ENCODE assay signal across 8 cellular contexts in the genomic region with DNA sequence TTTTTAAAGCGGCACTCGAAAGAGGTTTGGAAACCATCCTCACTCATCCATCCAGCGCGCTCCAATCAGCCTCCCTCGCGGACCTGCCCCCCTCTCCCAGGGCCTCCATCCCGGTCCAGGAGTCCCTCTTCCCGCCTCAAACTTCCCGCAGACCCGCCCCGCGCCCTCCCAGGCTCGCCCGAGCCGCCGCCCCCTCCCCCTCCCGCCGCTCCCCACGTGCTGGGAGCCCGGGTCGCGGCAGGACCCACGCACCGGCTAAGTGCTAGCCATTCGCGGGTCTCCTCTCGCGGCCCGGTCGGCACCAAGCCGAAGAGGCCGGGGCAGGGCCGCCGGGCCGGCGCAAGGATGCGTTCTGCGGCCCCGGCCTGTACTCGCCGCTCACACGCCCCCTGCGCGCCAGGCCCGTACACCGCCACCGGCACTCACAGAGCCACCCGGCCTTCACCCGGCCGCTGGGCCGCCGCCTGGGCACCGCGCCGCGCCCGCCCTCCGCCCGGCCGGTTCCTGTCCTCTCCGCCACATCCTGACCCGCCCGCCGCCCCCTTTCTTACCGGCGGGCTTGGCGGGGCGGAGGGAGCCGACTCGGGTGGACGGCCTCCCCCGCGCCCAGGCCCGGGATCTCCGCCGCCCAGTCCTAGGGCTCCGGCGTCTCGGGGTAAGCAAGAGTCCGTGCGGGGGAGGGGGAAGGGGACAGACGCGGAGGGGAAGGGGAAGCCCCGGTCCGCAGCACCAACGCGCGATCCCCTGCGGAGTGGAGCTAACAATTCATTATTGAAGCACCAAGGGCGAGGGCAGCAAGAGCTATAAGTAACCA. TPM values are rescaled to one million over a fixed set of nuclear protein-coding genes. Genes with fewer than 3 reads are reported as not detected.
DNase-seq lines count a peak whose midpoint lies in the region; ATAC-seq lines count a peak whose summit lies in the region.

No MANE protein-coding gene starts in this region.

- H3K27ac ChIP-seq in iPS-20b (ENCODE audit: low read length) (peak overlapping the region; percentile 87), skeletal muscle tissue (ENCODE audit: low read depth, low read length) (peak overlapping the region; percentile 100)

- in situ Hi-C loops in T47D (cut with HindIII; ENCODE audit: low pct_unique_long_range_greater_than_20kb, low sequenced_read_pairs) = no loop called here

- H3K9me3 ChIP-seq in iPS-20b (ENCODE audit: insufficient read depth, low read depth, low read length) (no peaks in the 10 kb centered on the region), skeletal muscle tissue (ENCODE audit: control insufficient read depth in 3 of 3, low read length in 3 of 3) (no peaks in the 10 kb centered on the region)

- H3K4me3 ChIP-seq in iPS-20b (ENCODE audit: low read length) = peak overlapping the region; percentile 85
- peak overlapping the region; percentile 52 to 86 (median 85) for H3K4me3 ChIP-seq in skeletal muscle tissue (ENCODE audit: low read length in 3 of 3)

- DNase-seq in Daoy (ENCODE audit: low read depth) (peak; percentile 74), HuH-7.5 (ENCODE audit: low spot score) (peak; percentile 47), T-helper 2 cell (peak in 3 of 5 experiments; percentile 14 to 33 (median 19)), T47D (ENCODE audit: low read depth in 1 of 2, low spot score in 1 of 2) (peak; percentile 41 to 60), cortex of kidney (lab: John Stamatoyannopoulos, UW) (no peak)

- peaks cover 30% of the 10 kb centered on the region for H3K36me3 ChIP-seq in iPS-20b (ENCODE audit: insufficient read depth, low read depth, low read length)
- peaks cover 3 to 11% (median 7%) of the 10 kb centered on the region in 3 donors for H3K36me3 ChIP-seq in skeletal muscle tissue (ENCODE audit: control insufficient read depth in 3 of 3, insufficient read depth in 3 of 3, low read length in 3 of 3)

- peak overlapping the region; percentile 85; the same call in 1 of the 2 replicates for H3K9ac ChIP-seq in iPS-20b (ENCODE audit: low read depth, low read length)
- peak overlapping the region; percentile 72 to 88 (median 85) for H3K9ac ChIP-seq in skeletal muscle tissue (ENCODE audit: low read depth in 1 of 3, low read length in 3 of 3)

- peak; percentile 32 for ATAC-seq in GM21528 (IDR thresholded peaks at IDR 0.05; ENCODE audit: low FRiP score, unreplicated experiment)

- H3K27me3 ChIP-seq in iPS-20b (ENCODE audit: insufficient read depth, low read length) = no peaks in the 10 kb centered on the region
- no peaks in the 10 kb centered on the region for H3K27me3 ChIP-seq in skeletal muscle tissue (ENCODE audit: control insufficient read depth in 3 of 3, insufficient read depth in 3 of 3, low read length in 3 of 3)

- peaks cover 5% of the 10 kb centered on the region; the same call in 1 of the 2 replicates for H3K4me1 ChIP-seq in iPS-20b (ENCODE audit: insufficient read depth, low read length)
- peaks cover 15 to 29% (median 24%) of the 10 kb centered on the region in 3 donors for H3K4me1 ChIP-seq in skeletal muscle tissue (ENCODE audit: control insufficient read depth in 3 of 3, insufficient read depth in 3 of 3, low read length in 3 of 3)

RNA-seq across cellular contexts. Expression of gene CHD1, which starts 0.6 kb away (rescaled TPM):
- 46.7 and 51.3 TPM in 2 replicates for total RNA-seq in Daoy (2014; rRNA removed; shearing (Covaris generic))
- total RNA-seq in skeletal muscle tissue = 50.6 TPM
